9 cellular contexts compared by ENCODE assay signal in genomic region chr5:97929383-97929782, GRCh38.
"Had no signal": no experiment of that assay in that cellular context is flagged by ENCODE, and none has a peak within 500 bp of the region (broad histone marks: within the 10 kb centered on the region; RNA-seq: fewer than 3 reads in every experiment).

No MANE protein-coding gene starts in this region.

- H3K9me3 ChIP-seq: thyroid gland had no signal

- H3K36me3 ChIP-seq: heart right ventricle, thyroid gland had no signal

- H3K4me3 ChIP-seq: heart right ventricle, smooth muscle cell, thyroid gland had no signal

- DNase-seq: activated CD4-positive, alpha-beta T cell treated with anti-CD3 and anti-CD28 coated beads, Interleukin-2, amount 50 U/mL, for 4 hours; activated CD8-positive, alpha-beta memory T cell treated with anti-CD3 and anti-CD28 coated beads, Interleukin-2, amount 10 ng/mL, durations not matched to agents 7 days and 5 days; activated T-cell treated with anti-CD3 and anti-CD28 coated beads, Interleukin-2, amount 50 U/mL, for 4 hours; erythroblast; heart right ventricle; kidney glomerular epithelial cell; naive B cell; thyroid gland had no signal

- H3K27me3 ChIP-seq: heart right ventricle, thyroid gland had no signal

- H3K4me1 ChIP-seq: heart right ventricle, thyroid gland had no signal

- H3K4me2 ChIP-seq: smooth muscle cell had no signal

- H3K27ac ChIP-seq: heart right ventricle, thyroid gland had no signal

- ATAC-seq: activated CD8-positive, alpha-beta memory T cell treated with anti-CD3 and anti-CD28 coated beads, Interleukin-2, amount 10 ng/mL, durations not matched to agents 7 days and 5 days; activated T-cell treated with anti-CD3 and anti-CD28 coated beads, Interleukin-2, amount 50 U/mL, for 4 hours; heart right ventricle had no signal
